ENCODE assay signal across 27 cellular contexts in genomic region chr12:5776091-5776490, GRCh38.
"Had no signal": no experiment of that assay in that cellular context is flagged by ENCODE, and none has a peak within 500 bp of the region (broad histone marks: within the 10 kb centered on the region; RNA-seq: fewer than 3 reads in every experiment).

No MANE protein-coding gene starts in this region.

- DNase-seq: colonic mucosa; cortex of kidney; dermis blood vessel endothelial cell; dorsolateral prefrontal cortex; effector CD4-positive, alpha-beta T cell; effector CD8-positive, alpha-beta T cell; effector memory CD4-positive, alpha-beta T cell; effector memory CD8-positive, alpha-beta T cell; endodermal cell; erythroblast; esophagus squamous epithelium; foreskin fibroblast; foreskin keratinocyte; foreskin melanocyte; gastrocnemius medialis; glutamatergic neuron; head of caudate nucleus; heart left ventricle; heart right ventricle had no signal

- FAIRE-seq: colon, endometrium, endothelial cell of umbilical vein, frontal cortex had no signal

- H3K27me3 ChIP-seq: colonic mucosa, dorsolateral prefrontal cortex, foreskin keratinocyte, gastrocnemius medialis, gastroesophageal sphincter had no signal

- H3K27ac ChIP-seq: colonic mucosa, coronary artery, dorsolateral prefrontal cortex, epithelial cell of prostate, esophagus squamous epithelium, foreskin keratinocyte, gastrocnemius medialis, gastroesophageal sphincter, heart left ventricle, heart right ventricle had no signal

- H3K4me3 Mint-ChIP-seq: dendritic cell treated with granulocyte-macrophage colony-stimulating factor and Interleukin-4, amounts not matched to agents 40 ng/mL and 50 ng/mL, for 4 days; effector memory CD8-positive, alpha-beta T cell; endodermal cell had no signal

- H3K36me3 ChIP-seq: colonic mucosa, esophagus squamous epithelium, gastrocnemius medialis, gastroesophageal sphincter, heart left ventricle, heart right ventricle had no signal

- H3K9me3 Mint-ChIP-seq: dendritic cell treated with granulocyte-macrophage colony-stimulating factor and Interleukin-4, amounts not matched to agents 40 ng/mL and 50 ng/mL, for 4 days; effector memory CD8-positive, alpha-beta T cell; endodermal cell had no signal

- H3K4me3 ChIP-seq: colonic mucosa, coronary artery, dorsolateral prefrontal cortex, esophagus squamous epithelium, gastrocnemius medialis, gastroesophageal sphincter, heart left ventricle, heart right ventricle had no signal

- H3K9me3 ChIP-seq: colonic mucosa, esophagus squamous epithelium, gastrocnemius medialis, gastroesophageal sphincter, heart left ventricle, heart right ventricle had no signal

- H3K4me1 ChIP-seq: colonic mucosa, esophagus squamous epithelium, foreskin keratinocyte, gastrocnemius medialis, gastroesophageal sphincter had no signal

- H3K27ac Mint-ChIP-seq: dendritic cell treated with granulocyte-macrophage colony-stimulating factor and Interleukin-4, amounts not matched to agents 40 ng/mL and 50 ng/mL, for 4 days; effector memory CD8-positive, alpha-beta T cell; endodermal cell had no signal
